10 cellular contexts compared by ENCODE assay signal in the genomic region with DNA sequence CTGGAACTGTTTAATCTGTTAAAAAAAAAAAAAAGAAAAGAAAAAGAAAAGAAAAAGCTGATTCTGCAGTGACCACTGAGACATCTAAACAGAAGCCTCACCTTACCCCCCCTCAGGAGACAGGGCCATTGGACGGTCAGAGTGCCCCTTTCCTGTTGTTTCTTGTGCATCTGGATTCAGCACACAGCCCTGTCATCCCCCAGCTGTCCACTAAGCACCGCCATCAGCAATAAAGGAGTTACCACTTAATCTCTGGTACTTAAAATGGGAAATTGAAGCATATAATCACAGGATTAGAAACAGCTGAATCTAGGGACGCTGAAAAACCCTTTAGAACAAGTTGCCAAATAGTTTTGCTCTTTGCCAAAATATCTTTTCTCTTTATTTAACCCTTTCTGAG.
A peak's percentile ranks its signal among the peaks of the same experiment; 100 is the strongest.
DNase-seq lines count a peak whose midpoint lies in the region; ATAC-seq, FAIRE-seq and TF ChIP-seq lines count a peak whose summit lies in the region.
"Had no signal": no experiment of that assay in that cellular context is flagged by ENCODE, and none has a peak within 500 bp of the region (broad histone marks: within the 10 kb centered on the region; RNA-seq: fewer than 3 reads in every experiment).

No MANE protein-coding gene starts in this region.

- no peaks in the 10 kb centered on the region for H3K27me3 ChIP-seq in body of pancreas

- H3K4me1 ChIP-seq in body of pancreas: no peaks in the 10 kb centered on the region

- intact Hi-C loops in body of pancreas (cut with DNase I): no loop called here

- no peak overlapping the region for H3K27ac Mint-ChIP-seq in memory B cell
- H3K27ac Mint-ChIP-seq: nephron had no signal

- no peaks in the 10 kb centered on the region for H3K9me3 ChIP-seq in body of pancreas

- TF ChIP-seq CTCF in body of pancreas (IDR thresholded peaks at IDR 0.05): peak in 4 of 7 experiments; percentile 6 to 28 (median 17)

- H3K36me3 Mint-ChIP-seq in memory B cell: no peaks in the 10 kb centered on the region

- H3K4me3 Mint-ChIP-seq in memory B cell: no peak overlapping the region
- H3K4me3 Mint-ChIP-seq: nephron had no signal

- H3K36me3 ChIP-seq in body of pancreas (replicated peaks in 1 of 2; ENCODE audit: insufficient read depth in 1 of 2, low read depth in 2 of 2): no peaks in the 10 kb centered on the region

- no peak overlapping the region for H3K27ac ChIP-seq in body of pancreas
- H3K27ac ChIP-seq: KMS-11 had no signal

- H3K4me3 ChIP-seq in body of pancreas: no peak overlapping the region

- H3K27me3 Mint-ChIP-seq in memory B cell: peaks cover 6% of the 10 kb centered on the region

- WGBS in body of pancreas, 2 donors: 25 to 29% methylated on average over 3 of the region's 3 CpGs

- DNase-seq in DMS53 (lab: John Stamatoyannopoulos, UW) (peak; percentile 44), DMS53 treated with DMSO at 0.1 percent for 48 hours (lab: John Stamatoyannopoulos, UW; ENCODE audit: unreplicated experiment) (no peak), NCI-H146 (lab: John Stamatoyannopoulos, UW) (peak; percentile 27), body of pancreas (peak in 1 of 4 donors; percentile 23), memory B cell (ENCODE audit: low spot score in 2 of 2) (no peak), SW 1271 (lab: John Stamatoyannopoulos, UW) (no peak), GM19239 (ENCODE audit: insufficient read length, low spot score) (no peak)

- H3K9me3 Mint-ChIP-seq in memory B cell: no peaks in the 10 kb centered on the region
- H3K9me3 Mint-ChIP-seq: nephron had no signal

- TF ChIP-seq POLR2A in body of pancreas (IDR thresholded peaks at IDR 0.05): no peak

- ATAC-seq in body of pancreas (no peak), memory B cell (ENCODE audit: low read depth) (peak; percentile 32), GM19455 (IDR thresholded peaks at IDR 0.05; ENCODE audit: unreplicated experiment) (no peak)

- no peak for FAIRE-seq in GM19239 (lab: Jason Lieb, UNC)

- H3K4me1 Mint-ChIP-seq in memory B cell: no peaks in the 10 kb centered on the region

Comparison
In these comparisons a context has a peak if more than half of its experiments do, and no peak if none do; other contexts are left out.
1. DNase-seq: peak in DMS53 (single experiment) and NCI-H146 (single experiment); none in DMS53 treated with DMSO at 0.1 percent for 48 hours (single experiment), memory B cell (0 of 2), SW 1271 (0 of 2) and GM19239 (single experiment).